ENCODE assay signal across 8 cellular contexts in genomic region chr3:4491873-4492239, GRCh38. TPM values are rescaled to one million over a fixed set of nuclear protein-coding genes. Genes with fewer than 3 reads are reported as not detected.
A peak's percentile ranks its signal among the peaks of the same experiment; 100 is the strongest.
DNase-seq lines count a peak whose midpoint lies in the region; ATAC-seq, FAIRE-seq and TF ChIP-seq lines count a peak whose summit lies in the region.

No MANE protein-coding gene starts in this region.

- intact Hi-C loops in ascending aorta (cut with DNase I) (loop anchor here (1.0 to 10.0 kb wide), 7 partner anchors 18 to 493 kb away; partner anchors contain the start of genes SETMAR and SUMF1), left lung (cut with DNase I) (no loop called here), thyroid gland (cut with DNase I) (loop anchor here (5.0 kb wide), 1 partner anchor 140 kb away; no protein-coding TSS in a partner anchor)

- H3K36me3 ChIP-seq in ascending aorta (no peaks in the 10 kb centered on the region), left lung (no peaks in the 10 kb centered on the region), thyroid gland (no peaks in the 10 kb centered on the region)

- H3K9me3 Mint-ChIP-seq in activated CD8-positive, alpha-beta memory T cell treated with anti-CD3 and anti-CD28 coated beads, Interleukin-2, amount 10 ng/mL, durations not matched to agents 7 days and 5 days (ENCODE audit: low read depth), result no peaks in the 10 kb centered on the region

- H3K27me3 ChIP-seq in ascending aorta (no peaks in the 10 kb centered on the region), left lung (no peaks in the 10 kb centered on the region), thyroid gland (no peaks in the 10 kb centered on the region)

- no peak for TF ChIP-seq POLR2A in thyroid gland (IDR thresholded peaks at IDR 0.05)
- TF ChIP-seq POLR2A in GM12891 (IDR thresholded peaks at IDR 0.05; ENCODE audit: low read depth, low read length), result no peak

- WGBS in thyroid gland, 2 donors, result 23 to 30% methylated on average over 7 of the region's 7 CpGs

- peaks cover 9% of the 10 kb centered on the region for H3K27me3 Mint-ChIP-seq in activated CD8-positive, alpha-beta memory T cell treated with anti-CD3 and anti-CD28 coated beads, Interleukin-2, amount 10 ng/mL, durations not matched to agents 7 days and 5 days

- no peak for TF ChIP-seq CTCF in ascending aorta (IDR thresholded peaks at IDR 0.05)
- no peak for TF ChIP-seq CTCF in left lung (IDR thresholded peaks at IDR 0.05)
- TF ChIP-seq CTCF in thyroid gland (IDR thresholded peaks at IDR 0.05), result no peak

- FAIRE-seq in GM12891 (lab: Jason Lieb, UNC), result no peak

- H3K4me1 ChIP-seq in ascending aorta (peaks cover 0 to 15% of the 10 kb centered on the region in 2 donors), left lung (peaks cover 0 to 36% of the 10 kb centered on the region in 2 donors), thyroid gland (peaks cover 12 to 17% of the 10 kb centered on the region in 2 donors)

- H3K4me1 Mint-ChIP-seq in activated CD8-positive, alpha-beta memory T cell treated with anti-CD3 and anti-CD28 coated beads, Interleukin-2, amount 10 ng/mL, durations not matched to agents 7 days and 5 days, result peaks cover 33% of the 10 kb centered on the region

- no peak overlapping the region for H3K27ac Mint-ChIP-seq in activated CD8-positive, alpha-beta memory T cell treated with anti-CD3 and anti-CD28 coated beads, Interleukin-2, amount 10 ng/mL, durations not matched to agents 7 days and 5 days

- peak overlapping the region; percentile 82 to 84 for H3K4me3 ChIP-seq in ascending aorta
- H3K4me3 ChIP-seq in left lung, result peak overlapping the region; percentile 80 to 87
- H3K4me3 ChIP-seq in thyroid gland (replicated peaks in 1 of 3), result peak overlapping the region; percentile 13 to 74 (median 57)

- peak overlapping the region; percentile 92 for H3K4me3 Mint-ChIP-seq in activated CD8-positive, alpha-beta memory T cell treated with anti-CD3 and anti-CD28 coated beads, Interleukin-2, amount 10 ng/mL, durations not matched to agents 7 days and 5 days

- no peak for ATAC-seq in activated CD8-positive, alpha-beta memory T cell treated with anti-CD3 and anti-CD28 coated beads, Interleukin-2, amount 10 ng/mL, durations not matched to agents 7 days and 5 days
- no peak for ATAC-seq in left lung
- ATAC-seq in activated CD4-positive, CD25-positive, alpha-beta regulatory T cell treated with anti-CD3 and anti-CD28 coated beads, Interleukin-2, amount 50 U/mL, for 24 hours, result no peak
- no peak for ATAC-seq in GM18502 (IDR thresholded peaks at IDR 0.05; ENCODE audit: poor library complexity, unreplicated experiment)

- H3K9me3 ChIP-seq in ascending aorta (no peaks in the 10 kb centered on the region), left lung (no peaks in the 10 kb centered on the region), thyroid gland (no peaks in the 10 kb centered on the region)

- H3K27ac ChIP-seq in ascending aorta, result peak overlapping the region in 1 of 2 donors; percentile 93
- H3K27ac ChIP-seq in left lung, result peak overlapping the region in 1 of 2 donors; percentile 85
- peak overlapping the region in 1 of 3 donors; percentile 87 for H3K27ac ChIP-seq in thyroid gland

- CTCF ChIA-PET in activated CD8-positive, alpha-beta memory T cell treated with anti-CD3 and anti-CD28 coated beads, Interleukin-2, amount 10 ng/mL, durations not matched to agents 7 days and 5 days (lab: Charles Lee), result interaction anchor here (2.5 to 5.3 kb wide), 3 partner anchors 12 to 141 kb away, joined by 11 to 44 read pairs (median 31); no protein-coding TSS in a partner anchor

- no peak for DNase-seq in activated CD8-positive, alpha-beta memory T cell treated with anti-CD3 and anti-CD28 coated beads, Interleukin-2, amount 10 ng/mL, durations not matched to agents 7 days and 5 days
- no peak for DNase-seq in activated CD8-positive, alpha-beta memory T cell treated with anti-CD3 and anti-CD28 coated beads, Interleukin-2, amount 50 U/mL, for 48 hours
- DNase-seq in ascending aorta (ENCODE audit: low spot score in 2 of 2) (no peak), left lung (no peak), thyroid gland (no peak), GM12891 (ENCODE audit: insufficient read length, low spot score) (no peak)

- peaks cover 20% of the 10 kb centered on the region for H3K36me3 Mint-ChIP-seq in activated CD8-positive, alpha-beta memory T cell treated with anti-CD3 and anti-CD28 coated beads, Interleukin-2, amount 10 ng/mL, durations not matched to agents 7 days and 5 days

TF ChIP-seq in GM12891, 5 proteins besides CTCF, POLR2A, EP300 and RAD21:
- no peak for TF ChIP-seq POLR2AphosphoS5 (IDR thresholded peaks at IDR 0.05; ENCODE audit: low read depth, low read length)
- TF ChIP-seq PAX5 (IDR thresholded peaks at IDR 0.05; ENCODE audit: insufficient read depth, low read length, severe bottlenecking), result no peak
- TF ChIP-seq SPI1 (IDR thresholded peaks at IDR 0.05; ENCODE audit: low read depth, low read length), result no peak
- no peak for TF ChIP-seq POU2F2 (IDR thresholded peaks at IDR 0.05; ENCODE audit: low read depth, low read length)
- TF ChIP-seq TAF1 (IDR thresholded peaks at IDR 0.05; ENCODE audit: low read depth, low read length), result no peak

RNA-seq across cellular contexts. Expression of gene ITPR1, which starts 1.3 kb away (rescaled TPM):
- total RNA-seq in activated CD8-positive, alpha-beta memory T cell treated with anti-CD3 and anti-CD28 coated beads, Interleukin-2, amount 10 ng/mL, durations not matched to agents 7 days and 5 days, result 100 to 1,000 TPM; 109 to 116 TPM
- total RNA-seq in ascending aorta (121 TPM), left lung (10 to 100 TPM; 39.7 to 57.3 TPM), thyroid gland (100 to 1,000 TPM; 210 to 261 (median 232) TPM)
- polyA plus RNA-seq in GM12891 (2012; ENCODE audit: low read depth, missing spikeins), result 11.5 TPM

RNA-seq across cellular contexts. Expression of gene SUMF1, which starts 24.8 kb away (rescaled TPM):
- 10 to 100 TPM in 1 of 2 experiments, 1 to 10 TPM in 1; 9.1 to 12.7 TPM for total RNA-seq in activated CD8-positive, alpha-beta memory T cell treated with anti-CD3 and anti-CD28 coated beads, Interleukin-2, amount 10 ng/mL, durations not matched to agents 7 days and 5 days
- 98.4 TPM for total RNA-seq in ascending aorta
- 10 to 100 TPM; 34.3 to 43.9 TPM for total RNA-seq in left lung
- 10 to 100 TPM; 58.8 to 98.3 (median 74.5) TPM for total RNA-seq in thyroid gland
- polyA plus RNA-seq in GM12891 (2012; ENCODE audit: low read depth, missing spikeins), result 6.8 TPM

Comparison
In these comparisons a context has a peak if more than half of its experiments do, and no peak if none do; other contexts are left out.
1. intact Hi-C loops: an anchor here in ascending aorta (1.0 to 10.0 kb wide) and thyroid gland (5.0 kb wide); none called in left lung.